ENCODE assay signal across 18 cellular contexts in genomic region chr17:77901476-77901875, GRCh38.
"Had no signal": no experiment of that assay in that cellular context is flagged by ENCODE, and none has a peak within 500 bp of the region (broad histone marks: within the 10 kb centered on the region; RNA-seq: fewer than 3 reads in every experiment).

No MANE protein-coding gene starts in this region.

- H3K27me3 ChIP-seq: gastrocnemius medialis, right atrium auricular region, tibial artery, upper lobe of left lung, vagina had no signal

- ATAC-seq: effector memory CD8-positive, alpha-beta T cell; gastrocnemius medialis; heart right ventricle; left lobe of liver; mucosa of descending colon; natural killer cell had no signal

- H3K27ac ChIP-seq: epithelial cell of prostate, esophagus muscularis mucosa, gastrocnemius medialis, heart right ventricle, neutrophil, right atrium auricular region, tibial artery, upper lobe of left lung, vagina had no signal

- H3K9me3 ChIP-seq: esophagus muscularis mucosa, gastrocnemius medialis, heart right ventricle, mucosa of descending colon, neutrophil, right atrium auricular region, tibial artery, upper lobe of left lung, vagina had no signal

- DNase-seq: effector memory CD8-positive, alpha-beta T cell; gastrocnemius medialis; heart right ventricle; hypothalamus; islet precursor cell; mammary epithelial cell; mucosa of descending colon; natural killer cell; small intestine; stimulated activated CD4-positive, alpha-beta T cell treated with anti-CD3 and anti-CD28 coated beads, Interleukin-12 subunit alpha, Interleukin-12 subunit beta, amount 100 ng/mL, for 4 hours; upper lobe of left lung had no signal

- H3K4me3 ChIP-seq: esophagus muscularis mucosa, gastrocnemius medialis, heart right ventricle, mucosa of descending colon, right atrium auricular region, tibial artery, upper lobe of left lung, vagina had no signal

- H3K36me3 ChIP-seq: esophagus muscularis mucosa, gastrocnemius medialis, heart right ventricle, neutrophil, right atrium auricular region, tibial artery, upper lobe of left lung, vagina had no signal

- H3K4me1 ChIP-seq: gastrocnemius medialis, heart right ventricle, right atrium auricular region, vagina had no signal
